Comparison of ENCODE assay signal across 1 cellular context in the genomic region with DNA sequence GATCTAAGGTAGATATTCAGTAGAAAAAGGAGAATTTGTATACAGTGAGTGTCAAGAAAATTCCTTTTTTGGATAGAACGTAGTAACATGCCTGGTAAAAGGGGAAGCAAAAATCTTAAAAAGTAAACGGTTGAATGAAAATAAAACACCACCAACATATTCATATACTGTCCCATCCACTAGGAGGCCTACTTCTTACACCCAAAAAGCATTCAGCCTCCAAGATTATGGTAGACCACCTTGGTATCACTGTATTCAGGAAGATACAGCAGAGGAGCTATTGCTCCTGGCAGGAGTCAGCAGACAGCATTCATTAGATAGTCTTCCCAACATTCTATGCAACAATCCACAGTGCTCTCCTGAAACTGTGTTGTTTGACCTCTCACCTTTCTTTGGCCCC.
TF ChIP-seq lines count a peak whose summit lies in the region.

No MANE protein-coding gene starts in this region.

TF ChIP-seq in GM23338, 12 proteins besides CTCF, POLR2A, EP300 and RAD21 (continued from another document):
- TF ChIP-seq, protein P1, sequence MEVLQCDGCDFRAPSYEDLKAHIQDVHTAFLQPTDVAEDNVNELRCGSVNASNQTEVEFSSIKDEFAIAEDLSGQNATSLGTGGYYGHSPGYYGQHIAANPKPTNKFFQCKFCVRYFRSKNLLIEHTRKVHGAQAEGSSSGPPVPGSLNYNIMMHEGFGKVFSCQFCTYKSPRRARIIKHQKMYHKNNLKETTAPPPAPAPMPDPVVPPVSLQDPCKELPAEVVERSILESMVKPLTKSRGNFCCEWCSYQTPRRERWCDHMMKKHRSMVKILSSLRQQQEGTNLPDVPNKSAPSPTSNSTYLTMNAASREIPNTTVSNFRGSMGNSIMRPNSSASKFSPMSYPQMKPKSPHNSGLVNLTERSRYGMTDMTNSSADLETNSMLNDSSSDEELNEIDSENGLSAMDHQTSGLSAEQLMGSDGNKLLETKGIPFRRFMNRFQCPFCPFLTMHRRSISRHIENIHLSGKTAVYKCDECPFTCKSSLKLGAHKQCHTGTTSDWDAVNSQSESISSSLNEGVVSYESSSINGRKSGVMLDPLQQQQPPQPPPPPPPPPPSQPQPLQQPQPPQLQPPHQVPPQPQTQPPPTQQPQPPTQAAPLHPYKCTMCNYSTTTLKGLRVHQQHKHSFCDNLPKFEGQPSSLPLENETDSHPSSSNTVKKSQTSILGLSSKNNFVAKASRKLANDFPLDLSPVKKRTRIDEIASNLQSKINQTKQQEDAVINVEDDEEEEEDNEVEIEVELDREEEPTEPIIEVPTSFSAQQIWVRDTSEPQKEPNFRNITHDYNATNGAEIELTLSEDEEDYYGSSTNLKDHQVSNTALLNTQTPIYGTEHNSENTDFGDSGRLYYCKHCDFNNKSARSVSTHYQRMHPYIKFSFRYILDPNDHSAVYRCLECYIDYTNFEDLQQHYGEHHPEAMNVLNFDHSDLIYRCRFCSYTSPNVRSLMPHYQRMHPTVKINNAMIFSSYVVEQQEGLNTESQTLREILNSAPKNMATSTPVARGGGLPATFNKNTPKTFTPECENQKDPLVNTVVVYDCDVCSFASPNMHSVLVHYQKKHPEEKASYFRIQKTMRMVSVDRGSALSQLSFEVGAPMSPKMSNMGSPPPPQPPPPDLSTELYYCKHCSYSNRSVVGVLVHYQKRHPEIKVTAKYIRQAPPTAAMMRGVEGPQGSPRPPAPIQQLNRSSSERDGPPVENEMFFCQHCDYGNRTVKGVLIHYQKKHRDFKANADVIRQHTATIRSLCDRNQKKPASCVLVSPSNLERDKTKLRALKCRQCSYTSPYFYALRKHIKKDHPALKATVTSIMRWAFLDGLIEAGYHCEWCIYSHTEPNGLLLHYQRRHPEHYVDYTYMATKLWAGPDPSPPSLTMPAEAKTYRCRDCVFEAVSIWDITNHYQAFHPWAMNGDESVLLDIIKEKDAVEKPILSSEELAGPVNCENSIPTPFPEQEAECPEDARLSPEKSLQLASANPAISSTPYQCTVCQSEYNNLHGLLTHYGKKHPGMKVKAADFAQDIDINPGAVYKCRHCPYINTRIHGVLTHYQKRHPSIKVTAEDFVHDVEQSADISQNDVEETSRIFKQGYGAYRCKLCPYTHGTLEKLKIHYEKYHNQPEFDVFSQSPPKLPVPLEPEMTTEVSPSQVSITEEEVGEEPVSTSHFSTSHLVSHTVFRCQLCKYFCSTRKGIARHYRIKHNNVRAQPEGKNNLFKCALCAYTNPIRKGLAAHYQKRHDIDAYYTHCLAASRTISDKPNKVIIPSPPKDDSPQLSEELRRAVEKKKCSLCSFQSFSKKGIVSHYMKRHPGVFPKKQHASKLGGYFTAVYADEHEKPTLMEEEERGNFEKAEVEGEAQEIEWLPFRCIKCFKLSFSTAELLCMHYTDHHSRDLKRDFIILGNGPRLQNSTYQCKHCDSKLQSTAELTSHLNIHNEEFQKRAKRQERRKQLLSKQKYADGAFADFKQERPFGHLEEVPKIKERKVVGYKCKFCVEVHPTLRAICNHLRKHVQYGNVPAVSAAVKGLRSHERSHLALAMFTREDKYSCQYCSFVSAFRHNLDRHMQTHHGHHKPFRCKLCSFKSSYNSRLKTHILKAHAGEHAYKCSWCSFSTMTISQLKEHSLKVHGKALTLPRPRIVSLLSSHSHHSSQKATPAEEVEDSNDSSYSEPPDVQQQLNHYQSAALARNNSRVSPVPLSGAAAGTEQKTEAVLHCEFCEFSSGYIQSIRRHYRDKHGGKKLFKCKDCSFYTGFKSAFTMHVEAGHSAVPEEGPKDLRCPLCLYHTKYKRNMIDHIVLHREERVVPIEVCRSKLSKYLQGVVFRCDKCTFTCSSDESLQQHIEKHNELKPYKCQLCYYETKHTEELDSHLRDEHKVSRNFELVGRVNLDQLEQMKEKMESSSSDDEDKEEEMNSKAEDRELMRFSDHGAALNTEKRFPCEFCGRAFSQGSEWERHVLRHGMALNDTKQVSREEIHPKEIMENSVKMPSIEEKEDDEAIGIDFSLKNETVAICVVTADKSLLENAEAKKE (CRISPR knock-in tag; IDR thresholded peaks at IDR 0.05) = no peak
- no peak for TF ChIP-seq CREB1 (CRISPR knock-in tag; IDR thresholded peaks at IDR 0.05; ENCODE audit: low read depth)
- no peak for TF ChIP-seq ZNF114 (CRISPR knock-in tag; IDR thresholded peaks at IDR 0.05)
- no peak for TF ChIP-seq NANOG (IDR thresholded peaks at IDR 0.05; ENCODE audit: borderline replicate concordance)
- TF ChIP-seq, protein P2, sequence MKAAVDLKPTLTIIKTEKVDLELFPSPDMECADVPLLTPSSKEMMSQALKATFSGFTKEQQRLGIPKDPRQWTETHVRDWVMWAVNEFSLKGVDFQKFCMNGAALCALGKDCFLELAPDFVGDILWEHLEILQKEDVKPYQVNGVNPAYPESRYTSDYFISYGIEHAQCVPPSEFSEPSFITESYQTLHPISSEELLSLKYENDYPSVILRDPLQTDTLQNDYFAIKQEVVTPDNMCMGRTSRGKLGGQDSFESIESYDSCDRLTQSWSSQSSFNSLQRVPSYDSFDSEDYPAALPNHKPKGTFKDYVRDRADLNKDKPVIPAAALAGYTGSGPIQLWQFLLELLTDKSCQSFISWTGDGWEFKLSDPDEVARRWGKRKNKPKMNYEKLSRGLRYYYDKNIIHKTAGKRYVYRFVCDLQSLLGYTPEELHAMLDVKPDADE (IDR thresholded peaks at IDR 0.05) = no peak
- TF ChIP-seq ZNF331 (CRISPR knock-in tag; IDR thresholded peaks at IDR 0.05; ENCODE audit: low read depth) = no peak
